In the genomic region with DNA sequence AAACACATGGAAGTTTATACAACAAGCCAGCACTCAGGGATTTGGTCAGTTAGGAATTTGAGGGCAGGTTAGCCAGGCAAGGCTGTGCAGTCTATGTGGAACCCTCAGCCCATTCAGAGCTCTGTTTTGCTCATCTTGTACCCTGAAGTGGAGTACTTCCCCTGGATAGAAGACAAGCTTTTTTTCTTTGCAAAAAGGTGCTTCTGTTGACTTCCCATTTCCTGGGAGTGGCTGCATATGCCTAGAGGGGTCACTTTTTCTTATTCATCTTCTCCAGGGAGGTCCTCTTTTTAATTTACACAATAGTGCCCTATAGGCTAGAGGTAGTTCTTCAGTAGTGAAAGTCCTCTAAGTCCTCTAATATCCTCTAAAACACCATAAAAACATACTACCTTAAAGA, we compare ENCODE assay signal across 1 cellular context.
TF ChIP-seq lines count a peak whose summit lies in the region.

No MANE protein-coding gene starts in this region.

TF ChIP-seq in GM23338, 12 proteins besides CTCF, POLR2A, EP300 and RAD21 (continued from another document):
- TF ChIP-seq, protein P1, sequence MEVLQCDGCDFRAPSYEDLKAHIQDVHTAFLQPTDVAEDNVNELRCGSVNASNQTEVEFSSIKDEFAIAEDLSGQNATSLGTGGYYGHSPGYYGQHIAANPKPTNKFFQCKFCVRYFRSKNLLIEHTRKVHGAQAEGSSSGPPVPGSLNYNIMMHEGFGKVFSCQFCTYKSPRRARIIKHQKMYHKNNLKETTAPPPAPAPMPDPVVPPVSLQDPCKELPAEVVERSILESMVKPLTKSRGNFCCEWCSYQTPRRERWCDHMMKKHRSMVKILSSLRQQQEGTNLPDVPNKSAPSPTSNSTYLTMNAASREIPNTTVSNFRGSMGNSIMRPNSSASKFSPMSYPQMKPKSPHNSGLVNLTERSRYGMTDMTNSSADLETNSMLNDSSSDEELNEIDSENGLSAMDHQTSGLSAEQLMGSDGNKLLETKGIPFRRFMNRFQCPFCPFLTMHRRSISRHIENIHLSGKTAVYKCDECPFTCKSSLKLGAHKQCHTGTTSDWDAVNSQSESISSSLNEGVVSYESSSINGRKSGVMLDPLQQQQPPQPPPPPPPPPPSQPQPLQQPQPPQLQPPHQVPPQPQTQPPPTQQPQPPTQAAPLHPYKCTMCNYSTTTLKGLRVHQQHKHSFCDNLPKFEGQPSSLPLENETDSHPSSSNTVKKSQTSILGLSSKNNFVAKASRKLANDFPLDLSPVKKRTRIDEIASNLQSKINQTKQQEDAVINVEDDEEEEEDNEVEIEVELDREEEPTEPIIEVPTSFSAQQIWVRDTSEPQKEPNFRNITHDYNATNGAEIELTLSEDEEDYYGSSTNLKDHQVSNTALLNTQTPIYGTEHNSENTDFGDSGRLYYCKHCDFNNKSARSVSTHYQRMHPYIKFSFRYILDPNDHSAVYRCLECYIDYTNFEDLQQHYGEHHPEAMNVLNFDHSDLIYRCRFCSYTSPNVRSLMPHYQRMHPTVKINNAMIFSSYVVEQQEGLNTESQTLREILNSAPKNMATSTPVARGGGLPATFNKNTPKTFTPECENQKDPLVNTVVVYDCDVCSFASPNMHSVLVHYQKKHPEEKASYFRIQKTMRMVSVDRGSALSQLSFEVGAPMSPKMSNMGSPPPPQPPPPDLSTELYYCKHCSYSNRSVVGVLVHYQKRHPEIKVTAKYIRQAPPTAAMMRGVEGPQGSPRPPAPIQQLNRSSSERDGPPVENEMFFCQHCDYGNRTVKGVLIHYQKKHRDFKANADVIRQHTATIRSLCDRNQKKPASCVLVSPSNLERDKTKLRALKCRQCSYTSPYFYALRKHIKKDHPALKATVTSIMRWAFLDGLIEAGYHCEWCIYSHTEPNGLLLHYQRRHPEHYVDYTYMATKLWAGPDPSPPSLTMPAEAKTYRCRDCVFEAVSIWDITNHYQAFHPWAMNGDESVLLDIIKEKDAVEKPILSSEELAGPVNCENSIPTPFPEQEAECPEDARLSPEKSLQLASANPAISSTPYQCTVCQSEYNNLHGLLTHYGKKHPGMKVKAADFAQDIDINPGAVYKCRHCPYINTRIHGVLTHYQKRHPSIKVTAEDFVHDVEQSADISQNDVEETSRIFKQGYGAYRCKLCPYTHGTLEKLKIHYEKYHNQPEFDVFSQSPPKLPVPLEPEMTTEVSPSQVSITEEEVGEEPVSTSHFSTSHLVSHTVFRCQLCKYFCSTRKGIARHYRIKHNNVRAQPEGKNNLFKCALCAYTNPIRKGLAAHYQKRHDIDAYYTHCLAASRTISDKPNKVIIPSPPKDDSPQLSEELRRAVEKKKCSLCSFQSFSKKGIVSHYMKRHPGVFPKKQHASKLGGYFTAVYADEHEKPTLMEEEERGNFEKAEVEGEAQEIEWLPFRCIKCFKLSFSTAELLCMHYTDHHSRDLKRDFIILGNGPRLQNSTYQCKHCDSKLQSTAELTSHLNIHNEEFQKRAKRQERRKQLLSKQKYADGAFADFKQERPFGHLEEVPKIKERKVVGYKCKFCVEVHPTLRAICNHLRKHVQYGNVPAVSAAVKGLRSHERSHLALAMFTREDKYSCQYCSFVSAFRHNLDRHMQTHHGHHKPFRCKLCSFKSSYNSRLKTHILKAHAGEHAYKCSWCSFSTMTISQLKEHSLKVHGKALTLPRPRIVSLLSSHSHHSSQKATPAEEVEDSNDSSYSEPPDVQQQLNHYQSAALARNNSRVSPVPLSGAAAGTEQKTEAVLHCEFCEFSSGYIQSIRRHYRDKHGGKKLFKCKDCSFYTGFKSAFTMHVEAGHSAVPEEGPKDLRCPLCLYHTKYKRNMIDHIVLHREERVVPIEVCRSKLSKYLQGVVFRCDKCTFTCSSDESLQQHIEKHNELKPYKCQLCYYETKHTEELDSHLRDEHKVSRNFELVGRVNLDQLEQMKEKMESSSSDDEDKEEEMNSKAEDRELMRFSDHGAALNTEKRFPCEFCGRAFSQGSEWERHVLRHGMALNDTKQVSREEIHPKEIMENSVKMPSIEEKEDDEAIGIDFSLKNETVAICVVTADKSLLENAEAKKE (CRISPR knock-in tag; IDR thresholded peaks at IDR 0.05): no peak
- TF ChIP-seq EZH2phosphoT487 (IDR thresholded peaks at IDR 0.05; ENCODE audit: unreplicated experiment): no peak
- TF ChIP-seq, protein P2, sequence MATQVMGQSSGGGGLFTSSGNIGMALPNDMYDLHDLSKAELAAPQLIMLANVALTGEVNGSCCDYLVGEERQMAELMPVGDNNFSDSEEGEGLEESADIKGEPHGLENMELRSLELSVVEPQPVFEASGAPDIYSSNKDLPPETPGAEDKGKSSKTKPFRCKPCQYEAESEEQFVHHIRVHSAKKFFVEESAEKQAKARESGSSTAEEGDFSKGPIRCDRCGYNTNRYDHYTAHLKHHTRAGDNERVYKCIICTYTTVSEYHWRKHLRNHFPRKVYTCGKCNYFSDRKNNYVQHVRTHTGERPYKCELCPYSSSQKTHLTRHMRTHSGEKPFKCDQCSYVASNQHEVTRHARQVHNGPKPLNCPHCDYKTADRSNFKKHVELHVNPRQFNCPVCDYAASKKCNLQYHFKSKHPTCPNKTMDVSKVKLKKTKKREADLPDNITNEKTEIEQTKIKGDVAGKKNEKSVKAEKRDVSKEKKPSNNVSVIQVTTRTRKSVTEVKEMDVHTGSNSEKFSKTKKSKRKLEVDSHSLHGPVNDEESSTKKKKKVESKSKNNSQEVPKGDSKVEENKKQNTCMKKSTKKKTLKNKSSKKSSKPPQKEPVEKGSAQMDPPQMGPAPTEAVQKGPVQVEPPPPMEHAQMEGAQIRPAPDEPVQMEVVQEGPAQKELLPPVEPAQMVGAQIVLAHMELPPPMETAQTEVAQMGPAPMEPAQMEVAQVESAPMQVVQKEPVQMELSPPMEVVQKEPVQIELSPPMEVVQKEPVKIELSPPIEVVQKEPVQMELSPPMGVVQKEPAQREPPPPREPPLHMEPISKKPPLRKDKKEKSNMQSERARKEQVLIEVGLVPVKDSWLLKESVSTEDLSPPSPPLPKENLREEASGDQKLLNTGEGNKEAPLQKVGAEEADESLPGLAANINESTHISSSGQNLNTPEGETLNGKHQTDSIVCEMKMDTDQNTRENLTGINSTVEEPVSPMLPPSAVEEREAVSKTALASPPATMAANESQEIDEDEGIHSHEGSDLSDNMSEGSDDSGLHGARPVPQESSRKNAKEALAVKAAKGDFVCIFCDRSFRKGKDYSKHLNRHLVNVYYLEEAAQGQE (IDR thresholded peaks at IDR 0.05; ENCODE audit: unreplicated experiment): no peak
TF ChIP-seq in GM23338: peak in this region for 3.
